Comparison of ENCODE assay signal across 28 cellular contexts in the genomic region with DNA sequence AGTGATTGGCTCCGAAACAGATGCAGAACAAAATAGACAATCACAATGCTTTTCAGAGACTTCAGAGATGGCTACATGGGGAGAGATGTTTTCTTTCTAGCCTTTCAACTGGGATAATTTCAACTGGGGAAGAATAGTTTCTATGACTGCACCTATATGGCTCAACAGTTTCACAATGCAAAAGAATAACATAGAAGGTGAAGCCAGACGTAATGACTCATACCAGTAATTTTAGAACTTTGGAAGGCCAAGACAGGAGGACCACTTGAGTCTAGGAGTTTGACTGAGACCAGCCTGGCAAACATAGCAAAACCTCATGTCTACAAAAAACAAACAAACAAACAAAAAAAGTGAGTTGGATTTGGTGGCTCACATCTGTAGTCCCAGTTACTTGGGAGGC.
"Had no signal": no experiment of that assay in that cellular context is flagged by ENCODE, and none has a peak within 500 bp of the region (broad histone marks: within the 10 kb centered on the region; RNA-seq: fewer than 3 reads in every experiment).

No MANE protein-coding gene starts in this region.

- H3K9ac ChIP-seq: neural progenitor cell, parathyroid adenoma had no signal

- ATAC-seq: natural killer cell; psoas muscle; right cardiac atrium; right lobe of liver; stimulated activated effector memory CD8-positive, alpha-beta T cell treated with anti-CD3 and anti-CD28 coated beads, Interleukin-12 subunit alpha, Interleukin-12 subunit beta, amount 100 ng/mL, for 72 hours; stimulated activated naive B cell treated with anti-CD40 and anti-IgM and Interleukin-4, amounts not matched to agents 10 μg/mL and 1 μg/mL and 100 μg/mL, for 72 hours; upper lobe of right lung had no signal

- H3K36me3 ChIP-seq: neural progenitor cell, ovary, right lobe of liver, sigmoid colon, stomach, thoracic aorta, thyroid gland, tibial nerve, upper lobe of right lung, uterus had no signal

- H3K4me1 Mint-ChIP-seq: nephron; neural progenitor cell; stimulated activated effector memory CD8-positive, alpha-beta T cell treated with anti-CD3 and anti-CD28 coated beads, Interleukin-12 subunit alpha, Interleukin-12 subunit beta, amount 100 ng/mL, for 72 hours had no signal

- H3K27ac ChIP-seq: neural progenitor cell, ovary, parathyroid adenoma, psoas muscle, right lobe of liver, sigmoid colon, stomach, thoracic aorta, thyroid gland, tibial nerve, upper lobe of right lung, uterus had no signal

- H3K9me3 ChIP-seq: ovary, psoas muscle, right lobe of liver, stomach, thoracic aorta, thyroid gland, tibial nerve, upper lobe of right lung, uterus had no signal

- H3K27me3 ChIP-seq: neural progenitor cell, ovary, right lobe of liver, sigmoid colon, stomach, thyroid gland, tibial nerve, upper lobe of right lung, uterus had no signal

- H3K27ac Mint-ChIP-seq: natural killer cell; nephron; neural progenitor cell; progenitor cell of endocrine pancreas; stimulated activated effector memory CD8-positive, alpha-beta T cell treated with anti-CD3 and anti-CD28 coated beads, Interleukin-12 subunit alpha, Interleukin-12 subunit beta, amount 100 ng/mL, for 72 hours; stimulated activated naive B cell treated with anti-CD40 and anti-IgM and Interleukin-4, amounts not matched to agents 10 μg/mL and 1 μg/mL and 100 μg/mL, for 72 hours; stimulated activated naive CD8-positive, alpha-beta T cell treated with anti-CD3 and anti-CD28 coated beads, Interleukin-15, Interleukin-2, amounts not matched to agents 100 ng/mL and 50 ng/mL, for 24 hours; type B pancreatic cell had no signal

- H3K4me3 ChIP-seq: neural progenitor cell, ovary, psoas muscle, right lobe of liver, sigmoid colon, stomach, thoracic aorta, thyroid gland, tibial nerve, upper lobe of right lung, uterus had no signal

- H3K4me1 ChIP-seq: neural progenitor cell, parathyroid adenoma, psoas muscle, right lobe of liver, sigmoid colon, stomach, thyroid gland, tibial nerve, upper lobe of right lung, uterus had no signal

- H3K4me3 Mint-ChIP-seq: natural killer cell; nephron; neural progenitor cell; stimulated activated effector memory CD8-positive, alpha-beta T cell treated with anti-CD3 and anti-CD28 coated beads, Interleukin-12 subunit alpha, Interleukin-12 subunit beta, amount 100 ng/mL, for 72 hours; stimulated activated naive B cell treated with anti-CD40 and anti-IgM and Interleukin-4, amounts not matched to agents 10 μg/mL and 1 μg/mL and 100 μg/mL, for 72 hours; stimulated activated naive CD8-positive, alpha-beta T cell treated with anti-CD3 and anti-CD28 coated beads, Interleukin-15, Interleukin-2, amounts not matched to agents 100 ng/mL and 50 ng/mL, for 24 hours; type B pancreatic cell had no signal

- H3K36me3 Mint-ChIP-seq: natural killer cell, neural progenitor cell, type B pancreatic cell had no signal

- H3K4me2 ChIP-seq: neural progenitor cell had no signal

- H2AFZ ChIP-seq: neural progenitor cell, parathyroid adenoma had no signal

- DNase-seq: natural killer cell; occipital lobe; ovary; posterior cingulate gyrus; psoas muscle; right cardiac atrium; right lobe of liver; sigmoid colon; small intestine; stimulated activated CD4-positive, alpha-beta T cell treated with anti-CD3 and anti-CD28 coated beads, Interleukin-15, amount 100 ng/mL, for 24 hours; stimulated activated CD4-positive, alpha-beta T cell treated with anti-CD3 and anti-CD28 coated beads, Interleukin-2, amount 100 ng/mL, for 24 hours; stimulated activated CD4-positive, alpha-beta T cell treated with anti-CD3 and anti-CD28 coated beads, Interleukin-2, amount 100 ng/mL, for 48 hours; stimulated activated CD4-positive, alpha-beta T cell treated with anti-CD3 and anti-CD28 coated beads, Interleukin-4, amount 100 ng/mL, for 24 hours; stimulated activated naive B cell treated with anti-CD40 and anti-IgM and Interleukin-4, amounts not matched to agents 10 μg/mL and 1 μg/mL and 100 μg/mL, for 72 hours; stimulated activated naive CD4-positive, alpha-beta T cell treated with Interleukin-2 at 50 U/mL for 16 hours; stomach; thyroid gland; upper lobe of right lung; uterus had no signal

- H3K79me2 ChIP-seq: parathyroid adenoma had no signal
